Comparison of ENCODE assay signal across 19 cellular contexts in genomic region chr2:202290316-202290715, GRCh38. TPM values are rescaled to one million over a fixed set of nuclear protein-coding genes. Genes with fewer than 3 reads are reported as not detected.
DNase-seq lines count a peak whose midpoint lies in the region; ATAC-seq, FAIRE-seq and TF ChIP-seq lines count a peak whose summit lies in the region.
"Had no signal": no experiment of that assay in that cellular context is flagged by ENCODE, and none has a peak within 500 bp of the region (broad histone marks: within the 10 kb centered on the region; RNA-seq: fewer than 3 reads in every experiment).

No MANE protein-coding gene starts in this region.

- POLR2A ChIA-PET in K562 (lab: Yijun Ruan, JAX), result no interaction called here

- DNase-seq in activated T-cell treated with anti-CD3 and anti-CD28 coated beads, Interleukin-2, amount 50 U/mL, for 24 hours, result no peak
- no peak for DNase-seq in activated T-cell treated with anti-CD3 and anti-CD28 coated beads, Interleukin-2, amount 50 U/mL, for 1 hour
- DNase-seq in HCEC 1CT (peak; percentile 64), K562 (ENCODE audit: extremely low read depth in 1 of 4, low spot score in 3 of 4) (no peak), iris pigment epithelial cell (ENCODE audit: low read depth) (peak; percentile 54), mesenchymal stem cell (no peak)
- DNase-seq: AML-193; Caco-2; CD4-positive, alpha-beta T cell; GF-D8; HFFc6 had no signal

- peak; percentile 35 for FAIRE-seq in K562 (lab: Jason Lieb, UNC)
- FAIRE-seq: A549, D721Med, H54 had no signal

- peaks cover 21% of the 10 kb centered on the region; the same call in 2 of the 3 replicates for H3K79me2 ChIP-seq in K562 (ENCODE audit: control insufficient read depth, insufficient read depth, low read length)

- no peak overlapping the region for H3K4me3 Mint-ChIP-seq in activated T-cell treated with anti-CD3 and anti-CD28 coated beads, Interleukin-2, amount 50 U/mL, for 24 hours
- H3K4me3 Mint-ChIP-seq: CD4-positive, alpha-beta T cell; GM23338; HFFc6 had no signal

- H3K36me3 Mint-ChIP-seq in activated T-cell treated with anti-CD3 and anti-CD28 coated beads, Interleukin-2, amount 50 U/mL, for 24 hours (ENCODE audit: low read depth), result peaks cover 98% of the 10 kb centered on the region

- no peaks in the 10 kb centered on the region for H3K27me3 Mint-ChIP-seq in activated T-cell treated with anti-CD3 and anti-CD28 coated beads, Interleukin-2, amount 50 U/mL, for 24 hours
- H3K27me3 Mint-ChIP-seq: CD4-positive, alpha-beta T cell had no signal

- peaks cover 17% of the 10 kb centered on the region for H3K79me1 ChIP-seq in mesenchymal stem cell (replicated peaks; ENCODE audit: low read length, poor library complexity, severe bottlenecking)

- no peak for TF ChIP-seq CTCF in K562 (IDR thresholded peaks at IDR 0.05 in 2 of 3, conservative IDR thresholded peaks at IDR 0.05 in 1 of 3; ENCODE audit: insufficient read depth in 2 of 3, low read depth in 1 of 3, low read length in 3 of 3)

- no peak overlapping the region for H3K4ac ChIP-seq in mesenchymal stem cell (ENCODE audit: low read depth in 1 of 2, low read length in 2 of 2)

- H3K18ac ChIP-seq in mesenchymal stem cell (ENCODE audit: low read depth in 1 of 2, low read length in 2 of 2), result no peak overlapping the region

- no TSS peak for BruUV-seq in K562 (replicated peaks; lab: Mats Ljungman, UMichigan)

- H4K8ac ChIP-seq in mesenchymal stem cell (ENCODE audit: low read length), result no peak overlapping the region

- H2AFZ ChIP-seq in K562 (ENCODE audit: low read depth, low read length) (no peak overlapping the region), mesenchymal stem cell (ENCODE audit: low read depth, low read length) (no peak overlapping the region)
- H2AFZ ChIP-seq: GM23338 had no signal

- H4K91ac ChIP-seq in mesenchymal stem cell (ENCODE audit: low read length), result no peak overlapping the region

- H3K4me3 ChIP-seq in K562 (no peak overlapping the region), mesenchymal stem cell (ENCODE audit: insufficient read depth in 1 of 2, low read depth in 1 of 2, low read length in 2 of 2) (no peak overlapping the region)
- H3K4me3 ChIP-seq: A549, GM23338 had no signal

- H3K4me1 Mint-ChIP-seq in activated T-cell treated with anti-CD3 and anti-CD28 coated beads, Interleukin-2, amount 50 U/mL, for 24 hours (ENCODE audit: low read depth), result peaks cover 36% of the 10 kb centered on the region
- H3K4me1 Mint-ChIP-seq: GM23338 had no signal

- TF ChIP-seq EP300 in K562 (IDR thresholded peaks at IDR 0.05; ENCODE audit: low read length), result no peak

- no peak overlapping the region for H2BK12ac ChIP-seq in mesenchymal stem cell (ENCODE audit: low read length in 2 of 2)

- intact Hi-C loops in K562 (cut with micrococcal nuclease), result no loop called here

- no peak overlapping the region for H3K4me2 ChIP-seq in K562 (ENCODE audit: insufficient read depth, low read length)
- no peak overlapping the region for H3K4me2 ChIP-seq in mesenchymal stem cell (ENCODE audit: low read length, poor library complexity, severe bottlenecking)
- H3K4me2 ChIP-seq: A549, GM23338 had no signal

- no peak for TF ChIP-seq POLR2A in K562 (conservative IDR thresholded peaks at IDR 0.05)

- 93% methylated on average over 3 of the region's 3 CpGs for WGBS in K562 (ENCODE audit: insufficient coverage, low coverage, missing lambda C conversion rate)
- WGBS in mesenchymal stem cell, result 79% methylated on average over 3 of the region's 3 CpGs

- H3K36me3 ChIP-seq in K562 (ENCODE audit: control insufficient read depth, insufficient read depth, low read length) (peaks cover 94% of the 10 kb centered on the region), mesenchymal stem cell (ENCODE audit: control insufficient read depth in 1 of 2, insufficient read depth in 2 of 2, low read depth in 1 of 2, low read length in 2 of 2) (peaks cover 24 to 90% of the 10 kb centered on the region in 2 experiments)

- H3K27me3 ChIP-seq in K562 (ENCODE audit: control insufficient read depth in 2 of 2, insufficient read depth in 2 of 2, low read length in 2 of 2) (no peaks in the 10 kb centered on the region), mesenchymal stem cell (ENCODE audit: control insufficient read depth in 1 of 2, insufficient read depth in 1 of 2, low read length in 2 of 2) (no peaks in the 10 kb centered on the region)

- in situ Hi-C loops in K562 (cut with MboI), result no loop called here

- CTCF ChIA-PET in K562 (lab: Yijun Ruan, JAX; ENCODE audit: low intra/inter-chr PET ratio), result no interaction called here

- no peaks in the 10 kb centered on the region for H4K20me1 ChIP-seq in K562 (replicated peaks; ENCODE audit: control insufficient read depth, insufficient read depth, low read length)

- H2BK120ac ChIP-seq in mesenchymal stem cell (ENCODE audit: low read depth, low read length), result no peak overlapping the region

- no peak overlapping the region for H2BK15ac ChIP-seq in mesenchymal stem cell (ENCODE audit: low read depth, poor library complexity, severe bottlenecking)

- no peaks in the 10 kb centered on the region for H3K4me1 ChIP-seq in K562 (replicated peaks in 1 of 2; ENCODE audit: control insufficient read depth in 2 of 2, insufficient read depth in 2 of 2, low read length in 2 of 2)
- peaks cover 3% of the 10 kb centered on the region for H3K4me1 ChIP-seq in mesenchymal stem cell (ENCODE audit: control insufficient read depth, insufficient read depth, low read depth, low read length)
- H3K4me1 ChIP-seq: A549, Caco-2 had no signal

- H2BK5ac ChIP-seq in mesenchymal stem cell (ENCODE audit: low read depth, low read length, poor library complexity, severe bottlenecking), result no peak overlapping the region

- H3K9ac ChIP-seq in K562 (ENCODE audit: insufficient read depth in 1 of 2, low read depth in 2 of 2, low read length in 2 of 2) (no peak overlapping the region), mesenchymal stem cell (ENCODE audit: low read length) (no peak overlapping the region)

- no peak overlapping the region for H3K23ac ChIP-seq in mesenchymal stem cell (ENCODE audit: low read length in 2 of 2)

- no peak overlapping the region for H2AK5ac ChIP-seq in mesenchymal stem cell (ENCODE audit: low read length, severe bottlenecking)

- no peak overlapping the region for H3K27ac ChIP-seq in K562 (ENCODE audit: extremely low read depth, low read depth, low read length)
- no peak overlapping the region for H3K27ac ChIP-seq in mesenchymal stem cell (ENCODE audit: low read length, poor library complexity, severe bottlenecking)
- H3K27ac ChIP-seq: 22Rv1, A549, C4-2B had no signal

- peak overlapping the region; percentile 6 for H3K27ac Mint-ChIP-seq in activated T-cell treated with anti-CD3 and anti-CD28 coated beads, Interleukin-2, amount 50 U/mL, for 24 hours
- H3K27ac Mint-ChIP-seq: CD4-positive, alpha-beta T cell; GM23338 had no signal

- H3K14ac ChIP-seq in mesenchymal stem cell (ENCODE audit: low read length in 2 of 2), result no peak overlapping the region

- ATAC-seq in K562 (no peak), HG02885 (IDR thresholded peaks at IDR 0.05; ENCODE audit: poor library complexity, unreplicated experiment) (no peak)
- ATAC-seq: A549, GM23338, HCT116 had no signal

- TF ChIP-seq RAD21 in K562 (CRISPR knock-in tag; conservative IDR thresholded peaks at IDR 0.05 in 1 of 2, IDR thresholded peaks at IDR 0.05 in 1 of 2), result no peak

- H3K9me1 ChIP-seq in K562 (ENCODE audit: control insufficient read depth, insufficient read depth, low read length), result no peaks in the 10 kb centered on the region

- no peaks in the 10 kb centered on the region for H3K9me3 Mint-ChIP-seq in activated T-cell treated with anti-CD3 and anti-CD28 coated beads, Interleukin-2, amount 50 U/mL, for 24 hours
- H3K9me3 Mint-ChIP-seq: CD4-positive, alpha-beta T cell; GM23338; HFFc6 had no signal

- H3K9me3 ChIP-seq in K562 (replicated peaks; ENCODE audit: control insufficient read depth, insufficient read depth, low read depth, low read length) (no peaks in the 10 kb centered on the region), mesenchymal stem cell (ENCODE audit: control insufficient read depth, low read length) (no peaks in the 10 kb centered on the region)
- H3K9me3 ChIP-seq: A549, Caco-2 had no signal

RNA-seq across cellular contexts. Expression of gene NOP58, which starts 24.8 kb away (rescaled TPM):
- total RNA-seq in K562 (2011; cell fraction: chromatin; rRNA removed; ENCODE audit: low replicate concordance), result 155 and 349 TPM in 2 replicates
- 120 and 122 TPM in 2 replicates for total RNA-seq in K562 (2011; cell fraction: nucleolus; rRNA removed)
- 177 and 215 TPM in 2 replicates for total RNA-seq in K562 (2011; cell fraction: nucleoplasm; rRNA removed)
- total RNA-seq in K562 (2014; rRNA removed) (120 and 132 TPM in 2 replicates), K562 (2014; rRNA removed; fragmentation: Illumina TruSeq; extraction: Trizol) (208 and 241 TPM in 2 replicates), K562 (2015; rRNA removed; fragmentation: Illumina TruSeq; extraction: Trizol) (199 and 215 TPM in 2 replicates), K562 (2021) (135 and 142 TPM in 2 replicates)
- polyA plus RNA-seq in K562 (2011; rRNA removed) (113 and 163 TPM in 2 replicates), K562 (2014; fragmentation: Illumina TruSeq; extraction: Trizol) (193 and 218 TPM in 2 replicates), K562 (2014; fragmentation: Nextera tagmentation; extraction: Ambion mirVana) (100 to 1,000 TPM; 290 to 332 TPM), K562 (2014; rRNA removed) (185 and 192 TPM in 2 replicates)
- 21.2 and 37.2 TPM in 2 replicates for polyA plus RNA-seq in K562 (2011; cell fraction: cytosol; rRNA removed)
- polyA plus RNA-seq in K562 (2011; cell fraction: nucleus; rRNA removed), result 126 and 156 TPM in 2 replicates
- polyA plus RNA-seq in K562 (2012), result 82.7 and 115 TPM in 2 replicates
- 172 and 179 TPM in 2 replicates for polyA minus RNA-seq in K562 (2011; rRNA and poly(A)+ RNA removed)
- 62.0 and 66.5 TPM in 2 replicates for polyA minus RNA-seq in K562 (2011; cell fraction: cytosol; rRNA and poly(A)+ RNA removed)
- polyA minus RNA-seq in K562 (2011; cell fraction: nucleus; rRNA and poly(A)+ RNA removed), result 157 and 226 TPM in 2 replicates
- 65.5 TPM for polyA plus RNA-seq in mesenchymal stem cell (2013, experiment 1 of 2)
- polyA plus RNA-seq in mesenchymal stem cell (2013, experiment 2 of 2), result 65.4 TPM

RNA-seq across cellular contexts. Expression of gene SUMO1, which starts 51.9 kb away (rescaled TPM):
- total RNA-seq in K562 (2011; cell fraction: chromatin; rRNA removed; ENCODE audit: low replicate concordance), result 5.2 and 14.5 TPM in 2 replicates
- 4.6 and 4.7 TPM in 2 replicates for total RNA-seq in K562 (2011; cell fraction: nucleolus; rRNA removed)
- 12.6 and 18.8 TPM in 2 replicates for total RNA-seq in K562 (2011; cell fraction: nucleoplasm; rRNA removed)
- total RNA-seq in K562 (2014; rRNA removed) (63.7 and 67.3 TPM in 2 replicates), K562 (2014; rRNA removed; fragmentation: Illumina TruSeq; extraction: Trizol) (110 and 126 TPM in 2 replicates), K562 (2015; rRNA removed; fragmentation: Illumina TruSeq; extraction: Trizol) (82.8 and 92.0 TPM in 2 replicates), K562 (2021) (67.5 and 70.0 TPM in 2 replicates)
- polyA plus RNA-seq in K562 (2011; rRNA removed) (63.1 and 84.6 TPM in 2 replicates), K562 (2014; fragmentation: Illumina TruSeq; extraction: Trizol) (117 and 140 TPM in 2 replicates), K562 (2014; fragmentation: Nextera tagmentation; extraction: Ambion mirVana) (100 to 1,000 TPM; 279 to 292 TPM), K562 (2014; rRNA removed) (79.6 and 83.2 TPM in 2 replicates)
- 11.1 and 31.6 TPM in 2 replicates for polyA plus RNA-seq in K562 (2011; cell fraction: cytosol; rRNA removed)
- polyA plus RNA-seq in K562 (2011; cell fraction: nucleus; rRNA removed), result 8.5 and 18.8 TPM in 2 replicates
- 67.5 and 110 TPM in 2 replicates for polyA plus RNA-seq in K562 (2012)
- 50.1 and 50.8 TPM in 2 replicates for polyA minus RNA-seq in K562 (2011; rRNA and poly(A)+ RNA removed)
- polyA minus RNA-seq in K562 (2011; cell fraction: cytosol; rRNA and poly(A)+ RNA removed), result 23.3 and 28.9 TPM in 2 replicates
- polyA minus RNA-seq in K562 (2011; cell fraction: nucleus; rRNA and poly(A)+ RNA removed), result 4.3 and 9.1 TPM in 2 replicates
- polyA plus RNA-seq in mesenchymal stem cell (2013, experiment 1 of 2), result 159 TPM
- 162 TPM for polyA plus RNA-seq in mesenchymal stem cell (2013, experiment 2 of 2)

Comparison
In these comparisons a context has a peak if more than half of its experiments do, and no peak if none do; other contexts are left out.
1. DNase-seq: peak in HCEC 1CT (single experiment) and iris pigment epithelial cell (single experiment); none in activated T-cell treated with anti-CD3 and anti-CD28 coated beads, Interleukin-2, amount 50 U/mL, for 24 hours (single experiment), activated T-cell treated with anti-CD3 and anti-CD28 coated beads, Interleukin-2, amount 50 U/mL, for 1 hour (single experiment), K562 (0 of 4) and mesenchymal stem cell (single experiment).